Comparison of ENCODE assay signal across 8 cellular contexts in genomic region chr12:57459750-57460400, GRCh38. TPM values are rescaled to one million over a fixed set of nuclear protein-coding genes. Genes with fewer than 3 reads are reported as not detected.
A peak's percentile ranks its signal among the peaks of the same experiment; 100 is the strongest.
DNase-seq lines count a peak whose midpoint lies in the region; ATAC-seq and TF ChIP-seq lines count a peak whose summit lies in the region.

TSS of gene GLI1 (plus strand) at chr12:57459785. CDS start at chr12:57463692, 3,907 bp downstream.

- 1 to 3% methylated on average over 5 to 34 of the region's 34 CpGs for WGBS in aorta, 2 donors

- DNase-seq in D341Med (ENCODE audit: low spot score) (peak; percentile 66), mesothelial cell of epicardium (ENCODE audit: low spot score in 2 of 2, unreplicated experiment in 2 of 2) (no peak), aorta (no peak), SIG-M5 (lab: John Stamatoyannopoulos, UW) (no peak), NAMALWA (ENCODE audit: low spot score) (no peak)

- no peaks in the 10 kb centered on the region for H3K4me1 ChIP-seq in aorta (ENCODE audit: control insufficient read depth in 1 of 2, insufficient read depth in 2 of 2, low read length in 2 of 2)

- H3K27ac ChIP-seq in KOPT-K1 (ENCODE audit: low read depth, low read length, poor library complexity, severe bottlenecking): peak within 1 kb of the TSS; percentile 48
- peak within 1 kb of the TSS; percentile 84 for H3K27ac ChIP-seq in cingulate gyrus (ENCODE audit: low read depth, low read length)
- peak within 1 kb of the TSS in 1 of 2 donors; percentile 43 for H3K27ac ChIP-seq in aorta (ENCODE audit: low read depth in 1 of 2, low read length in 2 of 2)

- no peaks in the 10 kb centered on the region for H3K36me3 ChIP-seq in KOPT-K1 (ENCODE audit: insufficient read depth, low read length)
- H3K36me3 ChIP-seq in aorta (ENCODE audit: control insufficient read depth in 1 of 2, insufficient read depth in 2 of 2, low read length in 1 of 2): no peaks in the 10 kb centered on the region

- peak within 1 kb of the TSS; percentile 93 for H3K27ac Mint-ChIP-seq in mesothelial cell of epicardium

- no peaks in the 10 kb centered on the region for H3K27me3 ChIP-seq in aorta (ENCODE audit: control insufficient read depth in 1 of 2, insufficient read depth in 2 of 2, low read length in 1 of 2)

- H3K9me3 Mint-ChIP-seq in mesothelial cell of epicardium: no peaks in the 10 kb centered on the region

- peaks cover 53% of the 10 kb centered on the region for H3K27me3 Mint-ChIP-seq in mesothelial cell of epicardium (ENCODE audit: low read depth)

- intact Hi-C loops in aorta (cut with DNase I): no loop called here

- peak within 1 kb of the TSS; percentile 67 to 70 for H3K4me3 ChIP-seq in aorta (ENCODE audit: low read length in 2 of 2)

- TF ChIP-seq CTCF in mesothelial cell of epicardium (IDR thresholded peaks at IDR 0.05; ENCODE audit: unreplicated experiment): no peak

- H3K9me3 ChIP-seq in KOPT-K1 (ENCODE audit: insufficient read depth, low read length, poor library complexity, severe bottlenecking): no peaks in the 10 kb centered on the region
- no peaks in the 10 kb centered on the region for H3K9me3 ChIP-seq in aorta (ENCODE audit: control insufficient read depth, low read length)

- ATAC-seq in aorta (ENCODE audit: low FRiP score): no peak
- ATAC-seq in HG02763 (IDR thresholded peaks at IDR 0.05; ENCODE audit: unreplicated experiment): no peak

- peaks cover 29% of the 10 kb centered on the region for H3K4me1 Mint-ChIP-seq in mesothelial cell of epicardium

- H3K4me3 Mint-ChIP-seq in mesothelial cell of epicardium: peak within 1 kb of the TSS; percentile 91

- H3K36me3 Mint-ChIP-seq in mesothelial cell of epicardium: no peaks in the 10 kb centered on the region

RNA-seq across cellular contexts. Expression of gene GLI1, which starts in this region (rescaled TPM):
- total RNA-seq in mesothelial cell of epicardium: 6.0 to 10.1 TPM (median 8.4 TPM) in 3 replicates
- 10 to 100 TPM in 1 of 2 donors, 1 to 10 TPM in 1; 2.4 to 15.5 TPM for total RNA-seq in aorta
- polyA plus RNA-seq in aorta: 1 to 10 TPM in 1 of 2 donors, under 1 TPM in 1; 0.25 to 2.1 TPM
